Comparison of ENCODE assay signal across 12 cellular contexts in genomic region chr5:157350939-157351338, GRCh38.
A peak's percentile ranks its signal among the peaks of the same experiment; 100 is the strongest.
DNase-seq lines count a peak whose midpoint lies in the region; ATAC-seq lines count a peak whose summit lies in the region.
"Had no signal": no experiment of that assay in that cellular context is flagged by ENCODE, and none has a peak within 500 bp of the region (broad histone marks: within the 10 kb centered on the region; RNA-seq: fewer than 3 reads in every experiment).

No MANE protein-coding gene starts in this region.

- no peaks in the 10 kb centered on the region for H3K27me3 Mint-ChIP-seq in activated naive CD8-positive, alpha-beta T cell treated with anti-CD3 and anti-CD28 coated beads for 36 hours

- ATAC-seq in HG02798 (IDR thresholded peaks at IDR 0.05; ENCODE audit: poor library complexity, unreplicated experiment) (peak; percentile 71), GM18909 (IDR thresholded peaks at IDR 0.05; ENCODE audit: poor library complexity, unreplicated experiment) (no peak)
- ATAC-seq: GM23338 had no signal

- peak; percentile 17 for DNase-seq in stimulated activated CD4-positive, alpha-beta T cell treated with anti-CD3 and anti-CD28 coated beads, Interleukin-4, amount 100 ng/mL, for 24 hours
- no peak for DNase-seq in stimulated activated CD4-positive, alpha-beta T cell treated with anti-CD3 and anti-CD28 coated beads, Interleukin-12 subunit alpha, Interleukin-12 subunit beta, amount 100 ng/mL, for 4 hours
- no peak for DNase-seq in activated naive CD8-positive, alpha-beta T cell treated with anti-CD3 and anti-CD28 coated beads for 36 hours
- no peak for DNase-seq in inferior parietal cortex (ENCODE audit: extremely low spot score)
- DNase-seq in A172 (ENCODE audit: low spot score): no peak
- no peak for DNase-seq in NCI-H1436 (lab: John Stamatoyannopoulos, UW)
- DNase-seq: activated CD4-positive, alpha-beta T cell treated with anti-CD3 and anti-CD28 coated beads for 1 hour; NCI-H446 treated with DMSO at 0.1 percent for 48 hours; Right ventricle myocardium superior had no signal

- peaks cover 14% of the 10 kb centered on the region for H3K9me3 Mint-ChIP-seq in activated naive CD8-positive, alpha-beta T cell treated with anti-CD3 and anti-CD28 coated beads for 36 hours
- H3K9me3 Mint-ChIP-seq: GM23338 had no signal

- peak overlapping the region; percentile 93 for H3K27ac Mint-ChIP-seq in activated naive CD8-positive, alpha-beta T cell treated with anti-CD3 and anti-CD28 coated beads for 36 hours
- H3K27ac Mint-ChIP-seq: GM23338 had no signal

- peak overlapping the region; percentile 57 for H3K4me3 Mint-ChIP-seq in activated naive CD8-positive, alpha-beta T cell treated with anti-CD3 and anti-CD28 coated beads for 36 hours
- H3K4me3 Mint-ChIP-seq: GM23338 had no signal

- peaks cover 62% of the 10 kb centered on the region for H3K36me3 Mint-ChIP-seq in activated naive CD8-positive, alpha-beta T cell treated with anti-CD3 and anti-CD28 coated beads for 36 hours

- H3K4me1 Mint-ChIP-seq in activated naive CD8-positive, alpha-beta T cell treated with anti-CD3 and anti-CD28 coated beads for 36 hours: peaks cover 50% of the 10 kb centered on the region
